Comparison of ENCODE assay signal across 1 cellular context in genomic region chr2:119764832-119765231, GRCh38.
TF ChIP-seq lines count a peak whose summit lies in the region.

No MANE protein-coding gene starts in this region.

TF ChIP-seq in HEK293, 187 proteins besides CTCF, POLR2A, EP300 and RAD21 (continued from another document):
- TF ChIP-seq, protein P1, sequence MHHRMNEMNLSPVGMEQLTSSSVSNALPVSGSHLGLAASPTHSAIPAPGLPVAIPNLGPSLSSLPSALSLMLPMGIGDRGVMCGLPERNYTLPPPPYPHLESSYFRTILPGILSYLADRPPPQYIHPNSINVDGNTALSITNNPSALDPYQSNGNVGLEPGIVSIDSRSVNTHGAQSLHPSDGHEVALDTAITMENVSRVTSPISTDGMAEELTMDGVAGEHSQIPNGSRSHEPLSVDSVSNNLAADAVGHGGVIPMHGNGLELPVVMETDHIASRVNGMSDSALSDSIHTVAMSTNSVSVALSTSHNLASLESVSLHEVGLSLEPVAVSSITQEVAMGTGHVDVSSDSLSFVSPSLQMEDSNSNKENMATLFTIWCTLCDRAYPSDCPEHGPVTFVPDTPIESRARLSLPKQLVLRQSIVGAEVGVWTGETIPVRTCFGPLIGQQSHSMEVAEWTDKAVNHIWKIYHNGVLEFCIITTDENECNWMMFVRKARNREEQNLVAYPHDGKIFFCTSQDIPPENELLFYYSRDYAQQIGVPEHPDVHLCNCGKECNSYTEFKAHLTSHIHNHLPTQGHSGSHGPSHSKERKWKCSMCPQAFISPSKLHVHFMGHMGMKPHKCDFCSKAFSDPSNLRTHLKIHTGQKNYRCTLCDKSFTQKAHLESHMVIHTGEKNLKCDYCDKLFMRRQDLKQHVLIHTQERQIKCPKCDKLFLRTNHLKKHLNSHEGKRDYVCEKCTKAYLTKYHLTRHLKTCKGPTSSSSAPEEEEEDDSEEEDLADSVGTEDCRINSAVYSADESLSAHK (tag by site-specific recombination; IDR thresholded peaks at IDR 0.05), result no peak
- TF ChIP-seq ZNF596 (tag by site-specific recombination; IDR thresholded peaks at IDR 0.05), result no peak
- TF ChIP-seq, protein P2, sequence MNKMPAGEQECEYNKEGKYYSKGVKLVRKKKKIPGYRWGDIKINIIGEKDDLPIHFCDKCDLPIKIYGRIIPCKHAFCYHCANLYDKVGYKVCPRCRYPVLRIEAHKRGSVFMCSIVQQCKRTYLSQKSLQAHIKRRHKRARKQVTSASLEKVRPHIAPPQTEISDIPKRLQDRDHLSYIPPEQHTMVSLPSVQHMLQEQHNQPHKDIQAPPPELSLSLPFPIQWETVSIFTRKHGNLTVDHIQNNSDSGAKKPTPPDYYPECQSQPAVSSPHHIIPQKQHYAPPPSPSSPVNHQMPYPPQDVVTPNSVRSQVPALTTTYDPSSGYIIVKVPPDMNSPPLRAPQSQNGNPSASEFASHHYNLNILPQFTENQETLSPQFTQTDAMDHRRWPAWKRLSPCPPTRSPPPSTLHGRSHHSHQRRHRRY (tag by site-specific recombination; IDR thresholded peaks at IDR 0.05), result no peak
